9 cellular contexts compared by ENCODE assay signal in the genomic region with DNA sequence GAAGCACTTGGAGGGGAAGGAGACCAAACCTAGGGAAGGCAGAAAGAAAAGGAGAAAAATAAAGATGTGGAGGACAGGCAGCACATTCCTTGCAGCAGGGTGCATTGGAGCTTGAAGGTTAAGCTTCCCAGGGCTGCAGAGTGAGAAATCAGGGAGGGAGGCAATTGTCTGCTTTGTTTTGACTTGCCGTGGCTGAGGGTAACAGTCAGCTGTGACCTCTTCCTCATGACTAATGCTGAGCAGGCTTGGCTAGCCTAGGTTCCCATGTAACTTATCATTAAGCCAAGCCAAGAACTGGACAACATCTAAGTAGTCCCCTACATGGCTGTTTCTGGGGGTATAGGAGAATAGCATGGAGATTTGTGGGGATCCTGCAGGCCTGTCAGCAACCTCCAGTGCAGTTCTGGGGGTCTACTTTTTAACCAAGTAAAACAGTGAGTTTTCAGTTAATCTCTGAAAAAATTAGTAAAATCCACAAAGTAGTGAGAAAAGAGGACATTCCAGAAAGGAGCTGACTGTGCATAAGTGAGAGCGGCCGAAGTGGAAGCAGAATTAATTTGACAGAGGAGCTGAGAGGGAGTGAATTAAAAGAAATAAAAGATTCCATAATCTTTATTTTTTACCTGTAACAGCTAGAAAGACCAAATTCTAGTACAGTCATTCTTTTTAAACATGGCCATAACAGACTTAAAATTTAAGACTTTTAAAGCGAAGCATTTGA.
A peak's percentile ranks its signal among the peaks of the same experiment; 100 is the strongest.
DNase-seq lines count a peak whose midpoint lies in the region; ATAC-seq lines count a peak whose summit lies in the region.
"Had no signal": no experiment of that assay in that cellular context is flagged by ENCODE, and none has a peak within 500 bp of the region (broad histone marks: within the 10 kb centered on the region; RNA-seq: fewer than 3 reads in every experiment).

No MANE protein-coding gene starts in this region.

- H3K4me3 ChIP-seq in HUES48 (ENCODE audit: low read depth, low read length): no peak overlapping the region
- no peak overlapping the region for H3K4me3 ChIP-seq in CD8-positive, alpha-beta memory T cell (ENCODE audit: low read length)

- H3K9me3 ChIP-seq in HUES48 (ENCODE audit: control insufficient read depth, insufficient read depth, low read length): no peaks in the 10 kb centered on the region
- H3K9me3 ChIP-seq in CD8-positive, alpha-beta memory T cell (ENCODE audit: low read length): no peaks in the 10 kb centered on the region

- no peaks in the 10 kb centered on the region for H3K27me3 ChIP-seq in HUES48 (ENCODE audit: control insufficient read depth, insufficient read depth, low read length)
- no peaks in the 10 kb centered on the region for H3K27me3 ChIP-seq in CD8-positive, alpha-beta memory T cell (ENCODE audit: insufficient read depth, low read length, poor library complexity, severe bottlenecking)

- no peaks in the 10 kb centered on the region for H3K36me3 ChIP-seq in HUES48 (ENCODE audit: control insufficient read depth, insufficient read depth, low read length)
- H3K36me3 ChIP-seq in CD8-positive, alpha-beta memory T cell (ENCODE audit: insufficient read depth, low read length): no peaks in the 10 kb centered on the region

- no peak for ATAC-seq in GM21390 (IDR thresholded peaks at IDR 0.05; ENCODE audit: unreplicated experiment)

- H3K27ac Mint-ChIP-seq in CD8-positive, alpha-beta memory T cell: no peak overlapping the region
- H3K27ac Mint-ChIP-seq: activated CD4-positive, alpha-beta memory T cell treated with anti-CD3 and anti-CD28 coated beads for 36 hours had no signal

- H3K4me1 Mint-ChIP-seq in CD8-positive, alpha-beta memory T cell: no peaks in the 10 kb centered on the region

- no peaks in the 10 kb centered on the region for H3K9me3 Mint-ChIP-seq in CD8-positive, alpha-beta memory T cell
- H3K9me3 Mint-ChIP-seq: activated CD4-positive, alpha-beta memory T cell treated with anti-CD3 and anti-CD28 coated beads for 36 hours had no signal

- DNase-seq in caudate nucleus (lab: John Stamatoyannopoulos, UW) (peak in 2 of 61 donors; percentile 8 to 9), kidney tubule cell (ENCODE audit: low spot score) (peak; percentile 95), substantia nigra (lab: John Stamatoyannopoulos, UW) (peak in 11 of 49 donors; percentile 2 to 21 (median 11)), NCI-H748 treated with DMSO at 0.1 percent for 48 hours (lab: John Stamatoyannopoulos, UW) (no peak)
- DNase-seq in CD8-positive, alpha-beta memory T cell: no peak
- DNase-seq: activated CD4-positive, alpha-beta memory T cell treated with anti-CD3 and anti-CD28 coated beads for 36 hours; Kasumi-1 had no signal

- CTCF ChIA-PET in CD8-positive, alpha-beta memory T cell (lab: Charles Lee): no interaction called here

- H3K4me1 ChIP-seq in HUES48 (ENCODE audit: control insufficient read depth, insufficient read depth, low read length): peaks cover 8% of the 10 kb centered on the region; the same call in 1 of the 2 replicates
- H3K4me1 ChIP-seq in CD8-positive, alpha-beta memory T cell (ENCODE audit: insufficient read depth, low read length): no peaks in the 10 kb centered on the region

- no peak overlapping the region for H3K9ac ChIP-seq in HUES48 (ENCODE audit: low read depth, low read length)

- POLR2A ChIA-PET in CD8-positive, alpha-beta memory T cell (lab: Charles Lee): no interaction called here

- H3K27ac ChIP-seq in HUES48 (ENCODE audit: low read depth, low read length): peak overlapping the region; percentile 54
- H3K27ac ChIP-seq in caudate nucleus (ENCODE audit: low read depth, low read length): peak overlapping the region; percentile 42
- H3K27ac ChIP-seq in substantia nigra (ENCODE audit: low read depth, low read length, poor library complexity, severe bottlenecking): peak overlapping the region; percentile 26
- no peak overlapping the region for H3K27ac ChIP-seq in CD8-positive, alpha-beta memory T cell (ENCODE audit: low read depth, low read length)

- peaks cover 0 to 2% (median 0%) of the 10 kb centered on the region in 3 donors for H3K36me3 Mint-ChIP-seq in CD8-positive, alpha-beta memory T cell
- H3K36me3 Mint-ChIP-seq: activated CD4-positive, alpha-beta memory T cell treated with anti-CD3 and anti-CD28 coated beads for 36 hours had no signal

- no peak overlapping the region for H3K4me3 Mint-ChIP-seq in CD8-positive, alpha-beta memory T cell
- H3K4me3 Mint-ChIP-seq: activated CD4-positive, alpha-beta memory T cell treated with anti-CD3 and anti-CD28 coated beads for 36 hours had no signal

- peaks cover 5 to 15% of the 10 kb centered on the region in 2 donors for H3K27me3 Mint-ChIP-seq in CD8-positive, alpha-beta memory T cell
